15 cellular contexts compared by ENCODE assay signal in the genomic region with DNA sequence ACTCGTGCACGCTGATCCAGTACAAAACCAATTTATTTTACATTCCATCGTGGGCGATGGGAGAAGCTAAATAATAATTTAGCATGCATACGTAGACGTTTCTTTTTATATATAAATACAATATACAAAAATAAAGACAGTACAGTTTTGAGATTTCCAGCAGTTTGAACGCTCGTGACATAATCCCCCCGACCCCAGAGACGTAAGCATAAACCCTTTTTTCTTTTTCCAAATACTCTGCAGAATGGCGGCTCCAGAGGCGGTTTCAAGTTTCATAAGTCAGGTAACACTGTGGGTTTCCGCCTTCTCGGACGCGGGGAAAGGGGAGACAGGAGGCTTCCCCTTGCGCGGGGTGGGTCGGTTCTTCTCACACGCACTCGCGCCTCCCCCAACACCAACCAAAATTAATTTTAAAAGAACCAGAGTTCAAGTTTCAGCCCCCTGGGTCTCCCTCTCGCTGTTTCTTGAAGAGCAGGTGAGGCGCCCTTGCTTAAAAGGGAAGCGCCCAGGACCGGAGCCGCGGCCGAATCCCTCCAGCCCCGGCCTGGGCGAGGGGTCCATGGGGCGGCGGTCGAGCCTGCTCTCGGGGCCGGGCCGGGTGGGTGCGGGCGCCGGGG. TPM values are rescaled to one million over a fixed set of nuclear protein-coding genes. Genes with fewer than 3 reads are reported as not detected.
DNase-seq lines count a peak whose midpoint lies in the region; ATAC-seq lines count a peak whose summit lies in the region.
"Had no signal": no experiment of that assay in that cellular context is flagged by ENCODE, and none has a peak within 500 bp of the region (broad histone marks: within the 10 kb centered on the region; RNA-seq: fewer than 3 reads in every experiment).

No MANE protein-coding gene starts in this region.

- no peak overlapping the region for H3K27ac Mint-ChIP-seq in activated naive CD8-positive, alpha-beta T cell
- no peak overlapping the region for H3K27ac Mint-ChIP-seq in activated naive CD8-positive, alpha-beta T cell treated with anti-CD3 and anti-CD28 coated beads, Interleukin-2, amount 50 U/mL, for 24 hours
- H3K27ac Mint-ChIP-seq in stimulated activated naive CD8-positive, alpha-beta T cell treated with anti-CD3 and anti-CD28 coated beads, Interleukin-15, amount 100 ng/mL, for 72 hours, result peak overlapping the region in 1 of 2 donors; percentile 89

- H2AK5ac ChIP-seq in mesendoderm (ENCODE audit: low read length), result no peak overlapping the region

- no peak overlapping the region for H3K4me2 ChIP-seq in mesendoderm (ENCODE audit: low read length)

- H2BK15ac ChIP-seq in mesendoderm (replicated peaks; ENCODE audit: low read depth), result no peak overlapping the region

- no peak overlapping the region for H4K5ac ChIP-seq in mesendoderm (ENCODE audit: low read length)

- H3K56ac ChIP-seq in mesendoderm (ENCODE audit: low read length), result no peak overlapping the region

- H3K4me1 Mint-ChIP-seq in activated naive CD8-positive, alpha-beta T cell (ENCODE audit: low read depth), result peaks cover 32% of the 10 kb centered on the region
- peaks cover 24% of the 10 kb centered on the region for H3K4me1 Mint-ChIP-seq in activated naive CD8-positive, alpha-beta T cell treated with anti-CD3 and anti-CD28 coated beads, Interleukin-2, amount 50 U/mL, for 24 hours
- peaks cover 58% of the 10 kb centered on the region for H3K4me1 Mint-ChIP-seq in stimulated activated naive CD8-positive, alpha-beta T cell treated with anti-CD3 and anti-CD28 coated beads, Interleukin-15, amount 100 ng/mL, for 72 hours

- WGBS in mesendoderm (ENCODE audit: extremely low coverage, insufficient coverage, low lambda C conversion rate), result no CpG with 5 or more reads among the region's 40 CpGs

- H3K4ac ChIP-seq in mesendoderm (ENCODE audit: low read depth, low read length), result no peak overlapping the region

- H3K79me2 ChIP-seq in mesendoderm (ENCODE audit: control insufficient read depth, insufficient read depth, low read length), result no peaks in the 10 kb centered on the region

- H3K23ac ChIP-seq in mesendoderm (ENCODE audit: low read length), result peak overlapping the region; percentile 89

- H3K36me3 Mint-ChIP-seq in activated naive CD8-positive, alpha-beta T cell, result peaks cover 2% of the 10 kb centered on the region
- H3K36me3 Mint-ChIP-seq in activated naive CD8-positive, alpha-beta T cell treated with anti-CD3 and anti-CD28 coated beads, Interleukin-2, amount 50 U/mL, for 24 hours (ENCODE audit: low read depth), result no peaks in the 10 kb centered on the region

- no peaks in the 10 kb centered on the region for H3K79me1 ChIP-seq in mesendoderm (ENCODE audit: low read length)

- H3K9me3 Mint-ChIP-seq in activated naive CD8-positive, alpha-beta T cell (ENCODE audit: low read depth), result no peaks in the 10 kb centered on the region
- no peaks in the 10 kb centered on the region for H3K9me3 Mint-ChIP-seq in activated naive CD8-positive, alpha-beta T cell treated with anti-CD3 and anti-CD28 coated beads, Interleukin-2, amount 50 U/mL, for 24 hours
- no peaks in the 10 kb centered on the region for H3K9me3 Mint-ChIP-seq in stimulated activated naive CD8-positive, alpha-beta T cell treated with anti-CD3 and anti-CD28 coated beads, Interleukin-15, amount 100 ng/mL, for 72 hours

- ATAC-seq in activated naive CD8-positive, alpha-beta T cell treated with anti-CD3 and anti-CD28 coated beads, Interleukin-2, amount 50 U/mL, for 24 hours, result no peak
- no peak for ATAC-seq in stimulated activated naive CD8-positive, alpha-beta T cell treated with anti-CD3 and anti-CD28 coated beads, Interleukin-15, amount 100 ng/mL, for 72 hours
- ATAC-seq: left colon had no signal

- H3K36me3 ChIP-seq in mesendoderm (ENCODE audit: control insufficient read depth, insufficient read depth, low read length), result no peaks in the 10 kb centered on the region
- H3K36me3 ChIP-seq: colonic mucosa, heart left ventricle, transverse colon had no signal

- peaks cover 91% of the 10 kb centered on the region for H3K27me3 ChIP-seq in mesendoderm (ENCODE audit: insufficient read depth, low read length, poor library complexity)

- H2BK5ac ChIP-seq in mesendoderm (ENCODE audit: low read length), result no peak overlapping the region

- no peak for DNase-seq in activated naive CD8-positive, alpha-beta T cell treated with anti-CD3 and anti-CD28 coated beads, Interleukin-2, amount 50 U/mL, for 24 hours
- DNase-seq in activated CD8-positive, alpha-beta memory T cell treated with anti-CD3 and anti-CD28 coated beads, Interleukin-2, amount 50 U/mL, for 48 hours, result peak; percentile 54
- DNase-seq in mesendoderm (no peak), NCI-H82 (lab: John Stamatoyannopoulos, UW) (no peak)
- no peak for DNase-seq in stimulated activated naive CD8-positive, alpha-beta T cell treated with anti-CD3 and anti-CD28 coated beads, Interleukin-15, amount 100 ng/mL, for 72 hours
- no peak for DNase-seq in stimulated activated CD4-positive, alpha-beta T cell treated with anti-CD3 and anti-CD28 coated beads, Interleukin-1b, Interleukin-23, amount 100 ng/mL, for 48 hours
- DNase-seq in activated CD4-positive, CD25-positive, alpha-beta regulatory T cell (lab: John Stamatoyannopoulos, UW), result no peak
- DNase-seq: amygdala, colonic mucosa, heart left ventricle, left colon, NCI-H1436, NCI-H446, transverse colon had no signal

- no peak overlapping the region for H3K4me3 ChIP-seq in mesendoderm (ENCODE audit: low read length)
- H3K4me3 ChIP-seq: colonic mucosa had no signal

- no peak overlapping the region for H3K18ac ChIP-seq in mesendoderm (ENCODE audit: low read length)

- peak overlapping the region; percentile 23 for H3K4me3 Mint-ChIP-seq in activated naive CD8-positive, alpha-beta T cell
- no peak overlapping the region for H3K4me3 Mint-ChIP-seq in activated naive CD8-positive, alpha-beta T cell treated with anti-CD3 and anti-CD28 coated beads, Interleukin-2, amount 50 U/mL, for 24 hours
- peak overlapping the region; percentile 53 to 55 for H3K4me3 Mint-ChIP-seq in stimulated activated naive CD8-positive, alpha-beta T cell treated with anti-CD3 and anti-CD28 coated beads, Interleukin-15, amount 100 ng/mL, for 72 hours

- no peaks in the 10 kb centered on the region for H3K4me1 ChIP-seq in mesendoderm (ENCODE audit: control insufficient read depth, low read depth, low read length)

- peaks cover 30% of the 10 kb centered on the region for H3K27me3 Mint-ChIP-seq in activated naive CD8-positive, alpha-beta T cell
- peaks cover 81% of the 10 kb centered on the region for H3K27me3 Mint-ChIP-seq in activated naive CD8-positive, alpha-beta T cell treated with anti-CD3 and anti-CD28 coated beads, Interleukin-2, amount 50 U/mL, for 24 hours
- peaks cover 99% of the 10 kb centered on the region for H3K27me3 Mint-ChIP-seq in stimulated activated naive CD8-positive, alpha-beta T cell treated with anti-CD3 and anti-CD28 coated beads, Interleukin-15, amount 100 ng/mL, for 72 hours

- no peak overlapping the region for H3K27ac ChIP-seq in mesendoderm (ENCODE audit: low read depth, low read length)
- H3K27ac ChIP-seq: heart left ventricle had no signal

- H2BK120ac ChIP-seq in mesendoderm (ENCODE audit: low read depth, low read length), result no peak overlapping the region

- no peak overlapping the region for H4K8ac ChIP-seq in mesendoderm (ENCODE audit: low read depth, low read length)

- H3K9ac ChIP-seq in mesendoderm (ENCODE audit: low read length), result no peak overlapping the region

RNA-seq across cellular contexts. Expression of gene MNX1, which starts 5.5 kb away (rescaled TPM):
- 0.20 TPM for polyA plus RNA-seq in mesendoderm (2013, experiment 1 of 2)
- 0.24 TPM for polyA plus RNA-seq in mesendoderm (2013, experiment 2 of 2)
- polyA plus RNA-seq: heart left ventricle had no signal

RNA-seq across cellular contexts. Expression of gene NOM1, which starts 55.4 kb away (rescaled TPM):
- 15.8 TPM for polyA plus RNA-seq in mesendoderm (2013, experiment 1 of 2)
- polyA plus RNA-seq in mesendoderm (2013, experiment 2 of 2), result 16.2 TPM
